ENCODE assay signal across 9 cellular contexts in the genomic region with DNA sequence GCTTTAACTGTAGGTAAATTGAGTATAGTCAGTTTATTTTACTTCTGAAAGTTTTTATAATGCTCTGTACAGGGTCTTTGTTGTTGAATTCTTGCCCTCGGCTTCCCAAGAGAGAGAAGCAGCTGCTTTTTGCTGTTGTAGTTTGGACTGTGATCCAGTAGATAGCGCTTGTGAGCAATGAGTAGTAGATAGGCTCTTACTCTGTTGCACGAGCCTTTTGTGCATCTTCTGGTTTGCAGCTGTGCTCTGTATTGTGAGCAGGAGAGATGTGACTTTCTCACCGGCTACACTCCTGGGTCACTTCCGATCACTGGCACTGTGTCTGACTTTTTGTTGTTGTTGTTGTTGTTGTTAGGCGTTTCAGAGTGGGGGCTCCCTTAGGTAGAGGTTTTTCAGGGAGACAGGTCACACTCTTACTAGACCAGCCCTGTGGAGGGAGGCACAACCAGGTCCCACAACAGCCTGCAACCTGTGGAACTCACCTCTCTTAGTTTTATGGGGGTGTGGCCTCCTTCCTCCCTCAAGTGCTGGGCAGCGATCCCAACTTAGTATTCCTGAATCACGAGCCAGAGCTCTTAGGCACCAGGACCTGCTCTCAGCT.
DNase-seq lines count a peak whose midpoint lies in the region; ATAC-seq, FAIRE-seq and TF ChIP-seq lines count a peak whose summit lies in the region.
"Had no signal": no experiment of that assay in that cellular context is flagged by ENCODE, and none has a peak within 500 bp of the region (broad histone marks: within the 10 kb centered on the region; RNA-seq: fewer than 3 reads in every experiment).

No MANE protein-coding gene starts in this region.

- H3K9me3 ChIP-seq in OCI-LY7 (ENCODE audit: low read length), result no peaks in the 10 kb centered on the region

- H3K9me2 ChIP-seq in OCI-LY7 (ENCODE audit: insufficient read depth, low read length), result no peaks in the 10 kb centered on the region

- no peaks in the 10 kb centered on the region for H3K36me3 Mint-ChIP-seq in glutamatergic neuron (ENCODE audit: unreplicated experiment)
- no peaks in the 10 kb centered on the region for H3K36me3 Mint-ChIP-seq in T-helper 2 cell treated with Interferon-gamma antibody and Interleukin-4, amounts not matched to agents 5 μg/mL and 100 μg/mL, for 36 hours (ENCODE audit: low read depth)

- H3K4me3 Mint-ChIP-seq in glutamatergic neuron (ENCODE audit: unreplicated experiment), result no peak overlapping the region
- no peak overlapping the region for H3K4me3 Mint-ChIP-seq in T-helper 2 cell treated with Interferon-gamma antibody and Interleukin-4, amounts not matched to agents 5 μg/mL and 100 μg/mL, for 36 hours

- no peaks in the 10 kb centered on the region for H4K20me1 ChIP-seq in OCI-LY7 (ENCODE audit: insufficient read depth, low read length)

- no peak overlapping the region for H3K27ac ChIP-seq in OCI-LY7 (ENCODE audit: low read depth, low read length, poor library complexity, severe bottlenecking)
- H3K27ac ChIP-seq: epithelial cell of prostate had no signal

- ATAC-seq in GM19328 (IDR thresholded peaks at IDR 0.05; ENCODE audit: unreplicated experiment) (peak; percentile 76), HG03175 (IDR thresholded peaks at IDR 0.05; ENCODE audit: unreplicated experiment) (peak; percentile 93)

- intact Hi-C loops in OCI-LY7 (cut with micrococcal nuclease; ENCODE audit: unreplicated experiment), result loop anchor here (2.0 to 10.0 kb wide), 2 partner anchors 164 to 196 kb away; no protein-coding TSS in a partner anchor

- H3K79me2 ChIP-seq in OCI-LY7 (ENCODE audit: insufficient read depth, low read depth, low read length), result no peaks in the 10 kb centered on the region

- H3K36me3 ChIP-seq in OCI-LY7 (ENCODE audit: insufficient read depth, low read length), result no peaks in the 10 kb centered on the region

- DNase-seq in CD1c-positive myeloid dendritic cell (ENCODE audit: extremely low spot score) (peak; percentile 38), OCI-LY7 (ENCODE audit: low spot score) (peak; percentile 37), glutamatergic neuron (no peak), NCI-H2227 treated with DMSO at 0.1 percent for 48 hours (lab: John Stamatoyannopoulos, UW) (no peak), GM12892 (ENCODE audit: insufficient read length) (no peak)
- DNase-seq in T-helper 2 cell treated with Interferon-gamma antibody and Interleukin-4, amounts not matched to agents 5 μg/mL and 100 μg/mL, for 36 hours (ENCODE audit: low spot score), result no peak

- no peak for FAIRE-seq in GM12892 (lab: Jason Lieb, UNC)

- TF ChIP-seq CTCF in OCI-LY7 (conservative IDR thresholded peaks at IDR 0.05; ENCODE audit: low read length), result peak; percentile 73
- peak; percentile 51 for TF ChIP-seq CTCF in glutamatergic neuron (IDR thresholded peaks at IDR 0.05; ENCODE audit: partially characterized antibody, unreplicated experiment)

- peaks cover 2% of the 10 kb centered on the region for H3K9me3 Mint-ChIP-seq in glutamatergic neuron (ENCODE audit: unreplicated experiment)
- H3K9me3 Mint-ChIP-seq in T-helper 2 cell treated with Interferon-gamma antibody and Interleukin-4, amounts not matched to agents 5 μg/mL and 100 μg/mL, for 36 hours, result peaks cover 4% of the 10 kb centered on the region

- no peak overlapping the region for H2AFZ ChIP-seq in OCI-LY7 (ENCODE audit: low read length)

- H3K4me2 ChIP-seq in OCI-LY7 (ENCODE audit: low read length), result no peak overlapping the region

- H3K4me1 ChIP-seq in OCI-LY7 (ENCODE audit: insufficient read depth, low read length, poor library complexity, severe bottlenecking), result no peaks in the 10 kb centered on the region

- no peak for TF ChIP-seq POLR2A in GM12892 (IDR thresholded peaks at IDR 0.05; ENCODE audit: low read depth, low read length)

- POLR2A ChIA-PET in OCI-LY7 (lab: Charles Lee), result interaction anchor here (0.7 to 1.3 kb wide), 5 partner anchors 10 to 60 kb away, joined by 3 to 6 read pairs (median 3); no protein-coding TSS in a partner anchor

- CTCF ChIA-PET in OCI-LY7 (lab: Charles Lee; ENCODE audit: unreplicated experiment), result no interaction called here

- H3K4me1 Mint-ChIP-seq in glutamatergic neuron (ENCODE audit: low read depth, unreplicated experiment), result no peaks in the 10 kb centered on the region
- no peaks in the 10 kb centered on the region for H3K4me1 Mint-ChIP-seq in T-helper 2 cell treated with Interferon-gamma antibody and Interleukin-4, amounts not matched to agents 5 μg/mL and 100 μg/mL, for 36 hours (ENCODE audit: low read depth)

- BruUV-seq in OCI-LY7 (replicated peaks; lab: Mats Ljungman, UMichigan), result no TSS peak

- H3K27ac Mint-ChIP-seq in glutamatergic neuron (ENCODE audit: unreplicated experiment), result no peak overlapping the region
- H3K27ac Mint-ChIP-seq in T-helper 2 cell treated with Interferon-gamma antibody and Interleukin-4, amounts not matched to agents 5 μg/mL and 100 μg/mL, for 36 hours, result no peak overlapping the region

- peaks cover 1% of the 10 kb centered on the region for H3K27me3 Mint-ChIP-seq in glutamatergic neuron (ENCODE audit: unreplicated experiment)
- H3K27me3 Mint-ChIP-seq in T-helper 2 cell treated with Interferon-gamma antibody and Interleukin-4, amounts not matched to agents 5 μg/mL and 100 μg/mL, for 36 hours (ENCODE audit: low read depth), result no peaks in the 10 kb centered on the region

- H3K4me3 ChIP-seq in OCI-LY7 (ENCODE audit: low read depth, low read length, poor library complexity, severe bottlenecking), result no peak overlapping the region

Comparison
In these comparisons a context has a peak if more than half of its experiments do, and no peak if none do; other contexts are left out.
1. DNase-seq: peak in CD1c-positive myeloid dendritic cell (single experiment) and OCI-LY7 (single experiment); none in glutamatergic neuron (single experiment), NCI-H2227 treated with DMSO at 0.1 percent for 48 hours (single experiment), GM12892 (single experiment) and T-helper 2 cell treated with Interferon-gamma antibody and Interleukin-4, amounts not matched to agents 5 μg/mL and 100 μg/mL, for 36 hours (single experiment).